Comparison of ENCODE assay signal across 16 cellular contexts in the genomic region with DNA sequence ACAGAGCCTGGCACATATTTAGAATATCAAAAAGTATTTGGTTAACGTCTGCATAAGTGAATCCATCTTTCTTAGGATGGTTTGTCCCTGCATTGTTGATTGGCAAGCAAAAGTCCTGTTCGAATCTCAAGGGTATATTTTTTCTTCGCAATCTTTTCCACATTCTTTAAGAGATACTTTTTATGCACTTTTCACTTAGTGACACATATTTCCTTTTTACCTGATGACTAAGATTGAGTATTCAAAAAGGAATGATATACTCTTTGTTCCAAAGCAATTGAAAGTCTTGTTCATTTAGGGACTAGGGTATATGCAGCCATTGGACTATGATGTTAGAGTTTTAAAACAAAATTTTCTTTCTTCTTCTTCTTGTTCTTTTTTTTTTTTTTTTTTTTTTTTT.
DNase-seq lines count a peak whose midpoint lies in the region; ATAC-seq and TF ChIP-seq lines count a peak whose summit lies in the region.
"Had no signal": no experiment of that assay in that cellular context is flagged by ENCODE, and none has a peak within 500 bp of the region (broad histone marks: within the 10 kb centered on the region; RNA-seq: fewer than 3 reads in every experiment).

No MANE protein-coding gene starts in this region.

- BruUV-seq in IMR-90 (replicated peaks; lab: Mats Ljungman, UMichigan): no TSS peak

- no CpG with 5 or more reads among the region's 3 CpGs for WGBS in IMR-90 (ENCODE audit: extremely low coverage in 2 of 2, insufficient read length in 1 of 2), 2 experiments

- 0 out of 2 replicates have a peak, but pooled peaks cover 2% of the 10 kb centered on the region for H3K9me1 ChIP-seq in IMR-90 (ENCODE audit: insufficient read depth, low read length)

- no peak overlapping the region for H4K5ac ChIP-seq in IMR-90 (ENCODE audit: low read depth, low read length)

- H2BK20ac ChIP-seq in IMR-90 (ENCODE audit: low read depth, low read length): no peak overlapping the region

- CTCF ChIA-PET in IMR-90 (lab: Yijun Ruan, JAX): no interaction called here

- no peaks in the 10 kb centered on the region for H3K4me1 Mint-ChIP-seq in glutamatergic neuron (ENCODE audit: low read depth, unreplicated experiment)
- H3K4me1 Mint-ChIP-seq: IgD-negative memory B cell had no signal

- POLR2A ChIA-PET in IMR-90 (lab: Charles Lee; ENCODE audit: unreplicated experiment): no interaction called here

- H4K20me1 ChIP-seq in IMR-90 (ENCODE audit: insufficient read depth, low read length): no peaks in the 10 kb centered on the region

- no peak overlapping the region for H4K8ac ChIP-seq in IMR-90 (ENCODE audit: low read depth in 2 of 2, low read length in 2 of 2)

- no peak overlapping the region for H2AK9ac ChIP-seq in IMR-90 (replicated peaks; ENCODE audit: low read depth, low read length, poor library complexity)

- no peak for ATAC-seq in IMR-90 (ENCODE audit: low read depth)

- no peak overlapping the region for H3K4me3 Mint-ChIP-seq in glutamatergic neuron (ENCODE audit: unreplicated experiment)
- H3K4me3 Mint-ChIP-seq: IgD-negative memory B cell had no signal

- H3K27ac Mint-ChIP-seq in glutamatergic neuron (ENCODE audit: unreplicated experiment): no peak overlapping the region
- H3K27ac Mint-ChIP-seq: IgD-negative memory B cell had no signal

- no peak for TF ChIP-seq RAD21 in IMR-90 (IDR thresholded peaks at IDR 0.05; ENCODE audit: low read length)

- H3K4ac ChIP-seq in IMR-90 (ENCODE audit: low read depth, low read length): no peak overlapping the region

- no peak overlapping the region for H2BK5ac ChIP-seq in IMR-90 (ENCODE audit: low read depth, low read length, poor library complexity, severe bottlenecking)

- no peak overlapping the region for H3K18ac ChIP-seq in IMR-90 (ENCODE audit: low read depth, low read length)

- no peaks in the 10 kb centered on the region for H3K27me3 Mint-ChIP-seq in glutamatergic neuron (ENCODE audit: unreplicated experiment)
- H3K27me3 Mint-ChIP-seq: IgD-negative memory B cell had no signal

- no peak overlapping the region for H3K14ac ChIP-seq in IMR-90 (replicated peaks; ENCODE audit: low read depth, low read length)

- H3K23ac ChIP-seq in IMR-90 (ENCODE audit: low read depth, low read length): no peak overlapping the region

- TF ChIP-seq POLR2A in IMR-90 (IDR thresholded peaks at IDR 0.05; ENCODE audit: low read depth, low read length): no peak

- H3K4me1 ChIP-seq in IMR-90 (ENCODE audit: control insufficient read depth, insufficient read depth, low read length) (no peaks in the 10 kb centered on the region; the same call in 1 of the 2 replicates), HAP-1 (peaks cover 29% of the 10 kb centered on the region)

- H3K9ac ChIP-seq in IMR-90 (ENCODE audit: low read depth, low read length): no peak overlapping the region

- H2BK15ac ChIP-seq in IMR-90 (ENCODE audit: low read depth, low read length): no peak overlapping the region

- no peak overlapping the region for H4K91ac ChIP-seq in IMR-90 (ENCODE audit: insufficient read depth, low read depth, low read length)

- no peak overlapping the region for H2AK5ac ChIP-seq in IMR-90 (ENCODE audit: low read depth, low read length)

- no peak overlapping the region for H2AFZ ChIP-seq in IMR-90 (replicated peaks; ENCODE audit: low read length, poor library complexity)

- intact Hi-C loops in IMR-90 (cut with micrococcal nuclease): no loop called here

- H3K27ac ChIP-seq in IMR-90 (ENCODE audit: insufficient read depth, low read length) (no peak overlapping the region), VCaP (peak overlapping the region; percentile 55)

- no peaks in the 10 kb centered on the region for H3K36me3 Mint-ChIP-seq in glutamatergic neuron (ENCODE audit: unreplicated experiment)
- H3K36me3 Mint-ChIP-seq: IgD-negative memory B cell had no signal

- no peak overlapping the region for H3K4me3 ChIP-seq in IMR-90 (ENCODE audit: insufficient read depth, low read depth, low read length)
- H3K4me3 ChIP-seq in fibroblast of the aortic adventitia (ENCODE audit: low read depth, low read length): no peak overlapping the region
- no peak overlapping the region for H3K4me3 ChIP-seq in HAP-1
- H3K4me3 ChIP-seq: SJSA1 had no signal

- no peaks in the 10 kb centered on the region for H3K9me3 ChIP-seq in IMR-90 (ENCODE audit: control insufficient read depth, insufficient read depth, low read length)
- no peaks in the 10 kb centered on the region for H3K9me3 ChIP-seq in HAP-1
- H3K9me3 ChIP-seq: SJSA1 had no signal

- H3K4me2 ChIP-seq in IMR-90 (ENCODE audit: low read depth, low read length): no peak overlapping the region

- in situ Hi-C loops in IMR-90 (cut with MboI; ENCODE audit: low sequenced_read_pairs): no loop called here
- in situ Hi-C loops in HAP-1 (cut with MboI; ENCODE audit: low sequenced_read_pairs): no loop called here

- no peaks in the 10 kb centered on the region for H3K9me3 Mint-ChIP-seq in glutamatergic neuron (ENCODE audit: unreplicated experiment)

- TF ChIP-seq CTCF in IMR-90 (conservative IDR thresholded peaks at IDR 0.05; ENCODE audit: low read depth, low read length) (no peak), VCaP (conservative IDR thresholded peaks at IDR 0.05) (no peak), fibroblast of the aortic adventitia (IDR thresholded peaks at IDR 0.05; ENCODE audit: insufficient read depth, low read length) (no peak), glutamatergic neuron (IDR thresholded peaks at IDR 0.05; ENCODE audit: partially characterized antibody, unreplicated experiment) (no peak), GM10266 (IDR thresholded peaks at IDR 0.05; ENCODE audit: control insufficient read depth, insufficient read depth, low read depth, missing control alignments) (no peak)

- no peaks in the 10 kb centered on the region for H3K27me3 ChIP-seq in IMR-90 (ENCODE audit: control insufficient read depth, insufficient read depth, low read length)
- no peaks in the 10 kb centered on the region for H3K27me3 ChIP-seq in HAP-1 (ENCODE audit: low read depth)
- H3K27me3 ChIP-seq: SJSA1 had no signal

- no peak overlapping the region for H3K56ac ChIP-seq in IMR-90 (ENCODE audit: extremely low read depth, insufficient read depth, low read length)

- H3K36me3 ChIP-seq in IMR-90 (ENCODE audit: control insufficient read depth, insufficient read depth, low read length) (no peaks in the 10 kb centered on the region), HAP-1 (replicated peaks) (no peaks in the 10 kb centered on the region)
- H3K36me3 ChIP-seq: SJSA1 had no signal

- DNase-seq in EH (ENCODE audit: low read depth) (peak; percentile 65), IMR-90 (peak; percentile 34), fibroblast of the aortic adventitia (ENCODE audit: low read depth) (peak; percentile 29), glutamatergic neuron (no peak), DMS53 treated with DMSO at 0.1 percent for 48 hours (lab: John Stamatoyannopoulos, UW; ENCODE audit: unreplicated experiment) (no peak), GM10266 (ENCODE audit: extremely low spot score) (no peak), HAP-1 (ENCODE audit: low spot score in 2 of 2) (no peak)
- DNase-seq: DMS153, GOT3, NCI-H1436, NCI-H2029 treated with DMSO at 0.1 percent for 48 hours, NCI-H510A treated with DMSO at 0.1 percent for 48 hours, RPMI8226 had no signal

- no peak overlapping the region for H2BK120ac ChIP-seq in IMR-90 (ENCODE audit: low read depth, low read length)

- H3K79me1 ChIP-seq in IMR-90 (ENCODE audit: low read depth in 1 of 2, low read length in 2 of 2): no peaks in the 10 kb centered on the region

- dilution Hi-C loops in IMR-90 (cut with HindIII; ENCODE audit: low sequenced_read_pairs, unreplicated experiment): no loop called here

TF ChIP-seq in IMR-90, 13 proteins besides CTCF, POLR2A, EP300 and RAD21:
- TF ChIP-seq, protein P1, sequence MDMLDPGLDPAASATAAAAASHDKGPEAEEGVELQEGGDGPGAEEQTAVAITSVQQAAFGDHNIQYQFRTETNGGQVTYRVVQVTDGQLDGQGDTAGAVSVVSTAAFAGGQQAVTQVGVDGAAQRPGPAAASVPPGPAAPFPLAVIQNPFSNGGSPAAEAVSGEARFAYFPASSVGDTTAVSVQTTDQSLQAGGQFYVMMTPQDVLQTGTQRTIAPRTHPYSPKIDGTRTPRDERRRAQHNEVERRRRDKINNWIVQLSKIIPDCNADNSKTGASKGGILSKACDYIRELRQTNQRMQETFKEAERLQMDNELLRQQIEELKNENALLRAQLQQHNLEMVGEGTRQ (IDR thresholded peaks at IDR 0.05; ENCODE audit: low read depth, low read length): no peak
- no peak for TF ChIP-seq MXI1 (IDR thresholded peaks at IDR 0.05; ENCODE audit: borderline replicate concordance, low read depth, low read length)
- TF ChIP-seq RFX5 (IDR thresholded peaks at IDR 0.05; ENCODE audit: low read depth, low read length): no peak
- no peak for TF ChIP-seq CEBPB (IDR thresholded peaks at IDR 0.05; ENCODE audit: low read depth, low read length)
- TF ChIP-seq RCOR1 (IDR thresholded peaks at IDR 0.05; ENCODE audit: insufficient replicate concordance, low read length): no peak
- TF ChIP-seq SMC3 (IDR thresholded peaks at IDR 0.05; ENCODE audit: low read depth, low read length): no peak
- TF ChIP-seq, protein P2, sequence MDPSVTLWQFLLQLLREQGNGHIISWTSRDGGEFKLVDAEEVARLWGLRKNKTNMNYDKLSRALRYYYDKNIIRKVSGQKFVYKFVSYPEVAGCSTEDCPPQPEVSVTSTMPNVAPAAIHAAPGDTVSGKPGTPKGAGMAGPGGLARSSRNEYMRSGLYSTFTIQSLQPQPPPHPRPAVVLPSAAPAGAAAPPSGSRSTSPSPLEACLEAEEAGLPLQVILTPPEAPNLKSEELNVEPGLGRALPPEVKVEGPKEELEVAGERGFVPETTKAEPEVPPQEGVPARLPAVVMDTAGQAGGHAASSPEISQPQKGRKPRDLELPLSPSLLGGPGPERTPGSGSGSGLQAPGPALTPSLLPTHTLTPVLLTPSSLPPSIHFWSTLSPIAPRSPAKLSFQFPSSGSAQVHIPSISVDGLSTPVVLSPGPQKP (IDR thresholded peaks at IDR 0.05; ENCODE audit: borderline replicate concordance, low read depth, low read length): no peak
- TF ChIP-seq CHD1 (IDR thresholded peaks at IDR 0.05; ENCODE audit: low read depth, low read length): no peak
- TF ChIP-seq BHLHE40 (IDR thresholded peaks at IDR 0.05; ENCODE audit: low read depth, low read length): no peak
- TF ChIP-seq MAZ (IDR thresholded peaks at IDR 0.05; ENCODE audit: borderline replicate concordance, low read depth, low read length): no peak
- TF ChIP-seq NFE2L2 (IDR thresholded peaks at IDR 0.05; ENCODE audit: low read depth, low read length): no peak
- no peak for TF ChIP-seq MAFK (IDR thresholded peaks at IDR 0.05; ENCODE audit: low read depth, low read length)
- TF ChIP-seq FOS (IDR thresholded peaks at IDR 0.05; ENCODE audit: low read depth, low read length): no peak

Comparison
In these comparisons a context has a peak if more than half of its experiments do, and no peak if none do; other contexts are left out.
1. DNase-seq: peak in EH (single experiment), IMR-90 (single experiment) and fibroblast of the aortic adventitia (single experiment); none in glutamatergic neuron (single experiment), DMS53 treated with DMSO at 0.1 percent for 48 hours (single experiment), GM10266 (single experiment) and HAP-1 (0 of 2).